Comparison of ENCODE assay signal across 13 cellular contexts in the genomic region with DNA sequence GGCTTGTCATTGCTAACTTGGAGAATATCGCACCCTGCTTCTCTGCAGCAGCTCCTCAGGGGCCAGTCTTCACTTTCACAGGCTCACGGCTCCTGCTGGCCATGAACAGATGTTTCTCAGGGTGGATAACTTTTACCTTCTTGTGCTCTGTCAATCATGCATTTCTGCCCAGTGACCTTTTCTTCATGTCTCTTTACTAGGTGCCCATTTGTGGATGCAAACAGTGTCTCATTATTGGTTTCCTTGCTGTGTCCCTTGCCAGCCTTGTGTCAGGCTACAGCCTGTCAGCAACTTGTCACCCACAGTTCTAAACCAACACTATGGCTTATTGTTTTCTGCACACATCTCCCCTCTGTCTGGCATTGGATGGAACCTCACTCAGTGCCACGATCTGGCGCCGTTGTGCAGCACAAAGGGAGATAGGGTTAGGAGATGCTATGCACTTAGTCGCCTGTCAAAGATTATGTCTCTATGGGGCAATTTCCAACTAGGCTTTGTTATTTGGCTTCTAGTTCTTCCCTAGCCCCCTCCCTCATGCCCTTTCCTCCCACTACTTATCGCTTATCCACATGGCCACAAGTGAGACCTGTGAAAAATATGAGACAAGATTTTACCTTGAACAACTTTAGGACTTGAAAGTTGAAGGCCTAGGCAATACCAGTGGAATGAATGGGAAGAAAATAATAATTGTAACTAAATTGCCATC. TPM values are rescaled to one million over a fixed set of nuclear protein-coding genes. Genes with fewer than 3 reads are reported as not detected.
DNase-seq lines count a peak whose midpoint lies in the region; ATAC-seq and TF ChIP-seq lines count a peak whose summit lies in the region.
"Had no signal": no experiment of that assay in that cellular context is flagged by ENCODE, and none has a peak within 500 bp of the region (broad histone marks: within the 10 kb centered on the region; RNA-seq: fewer than 3 reads in every experiment).

No MANE protein-coding gene starts in this region.

- H2AFZ ChIP-seq in hepatocyte (no peak overlapping the region), osteoblast (ENCODE audit: low read length) (no peak overlapping the region)

- 69% methylated on average over 7 of the region's 7 CpGs for WGBS in hepatocyte (ENCODE audit: low lambda C conversion rate, missing lambda C conversion rate)

- no peaks in the 10 kb centered on the region for H3K9me2 ChIP-seq in hepatocyte (replicated peaks; ENCODE audit: insufficient read depth)

- H3K4me3 ChIP-seq in hepatocyte (no peak overlapping the region), osteoblast (ENCODE audit: insufficient read depth, low read length) (no peak overlapping the region)
- H3K4me3 ChIP-seq: Peyer's patch had no signal

- H4K20me1 ChIP-seq in hepatocyte (ENCODE audit: insufficient read depth, poor library complexity, severe bottlenecking), result no peaks in the 10 kb centered on the region
- no peaks in the 10 kb centered on the region for H4K20me1 ChIP-seq in osteoblast (ENCODE audit: insufficient read depth, low read length)

- no peaks in the 10 kb centered on the region for H3K79me2 ChIP-seq in hepatocyte
- no peaks in the 10 kb centered on the region for H3K79me2 ChIP-seq in osteoblast (ENCODE audit: insufficient read depth, low read length)

- no peak for TF ChIP-seq CTCF in hepatocyte (IDR thresholded peaks at IDR 0.05; ENCODE audit: poor library complexity)
- no peak for TF ChIP-seq CTCF in osteoblast (IDR thresholded peaks at IDR 0.05; ENCODE audit: extremely low read depth, low read depth, low read length)

- peak; percentile 52 for ATAC-seq in GM18511 (IDR thresholded peaks at IDR 0.05; ENCODE audit: unreplicated experiment)
- ATAC-seq in GM21526 (IDR thresholded peaks at IDR 0.05; ENCODE audit: low FRiP score, unreplicated experiment), result peak; percentile 53
- ATAC-seq in HG03135 (IDR thresholded peaks at IDR 0.05; ENCODE audit: unreplicated experiment), result peak; percentile 47
- ATAC-seq: CD8-positive, alpha-beta T cell had no signal

- no peaks in the 10 kb centered on the region for H3K36me3 ChIP-seq in hepatocyte (replicated peaks; ENCODE audit: insufficient read depth, low read depth)
- H3K36me3 ChIP-seq in osteoblast (ENCODE audit: insufficient read depth, low read length), result no peaks in the 10 kb centered on the region
- H3K36me3 ChIP-seq: Peyer's patch had no signal

- H3K27ac ChIP-seq in hepatocyte (peak overlapping the region; percentile 39), osteoblast (ENCODE audit: low read depth, low read length) (no peak overlapping the region)
- H3K27ac ChIP-seq: Peyer's patch had no signal

- H3K4me2 ChIP-seq in hepatocyte, result no peak overlapping the region
- H3K4me2 ChIP-seq in osteoblast (ENCODE audit: insufficient read depth, low read length), result no peak overlapping the region

- no peaks in the 10 kb centered on the region for H3K9me3 ChIP-seq in hepatocyte (ENCODE audit: low read depth)
- no peaks in the 10 kb centered on the region for H3K9me3 ChIP-seq in osteoblast (ENCODE audit: low read depth, low read length)
- H3K9me3 ChIP-seq: Peyer's patch had no signal

- peaks cover 11% of the 10 kb centered on the region for H3K4me1 ChIP-seq in hepatocyte (ENCODE audit: insufficient read depth)
- H3K4me1 ChIP-seq in osteoblast (ENCODE audit: insufficient read depth, low read length), result no peaks in the 10 kb centered on the region
- H3K4me1 ChIP-seq: Peyer's patch had no signal

- no peaks in the 10 kb centered on the region for H3K27me3 ChIP-seq in hepatocyte
- H3K27me3 ChIP-seq in osteoblast (ENCODE audit: insufficient read depth, low read length), result no peaks in the 10 kb centered on the region
- H3K27me3 ChIP-seq: Peyer's patch had no signal

- DNase-seq in hepatocyte (ENCODE audit: low spot score) (peak; percentile 12), DMS79 treated with DMSO at 0.1 percent for 48 hours (lab: John Stamatoyannopoulos, UW) (no peak), GM19238 (ENCODE audit: insufficient read length, low spot score) (no peak), iPS-NIHi7 (ENCODE audit: extremely low spot score) (no peak), osteoblast (ENCODE audit: insufficient read length, low spot score, missing footprints) (no peak)
- DNase-seq: activated CD4-positive, alpha-beta T cell treated with anti-CD3 and anti-CD28 coated beads, Interleukin-2, amount 10 ng/mL, durations not matched to agents 7 days and 5 days; CD8-positive, alpha-beta T cell; Peyer's patch had no signal

RNA-seq across cellular contexts. Expression of a gene that starts 45.7 kb away (rescaled TPM):
- total RNA-seq in hepatocyte, result 0.28 TPM in 1 of 2 replicates, not detected in the other
- not detected in 2 replicates for polyA plus RNA-seq in hepatocyte
- not detected in 2 replicates for total RNA-seq in osteoblast
- total RNA-seq: activated CD4-positive, alpha-beta T cell treated with anti-CD3 and anti-CD28 coated beads, Interleukin-2, amount 10 ng/mL, durations not matched to agents 7 days and 5 days; CD8-positive, alpha-beta T cell; MCF 10A; Peyer's patch; subcutaneous adipose tissue had no signal
